Comparison of ENCODE assay signal across 8 cellular contexts in genomic region chr9:130694205-130694604, GRCh38. TPM values are rescaled to one million over a fixed set of nuclear protein-coding genes. Genes with fewer than 3 reads are reported as not detected.
DNase-seq lines count a peak whose midpoint lies in the region; ATAC-seq and TF ChIP-seq lines count a peak whose summit lies in the region.

No MANE protein-coding gene starts in this region.

- H4K20me1 ChIP-seq in Loucy (ENCODE audit: insufficient read depth, low read length, poor library complexity, severe bottlenecking): peaks cover 13% of the 10 kb centered on the region

- no peaks in the 10 kb centered on the region for H3K9me2 ChIP-seq in Loucy (replicated peaks; ENCODE audit: low read depth, low read length)

- H3K27ac ChIP-seq in CD4-positive, CD25-positive, alpha-beta regulatory T cell (ENCODE audit: insufficient read depth, low read length, poor library complexity, severe bottlenecking): peak overlapping the region; percentile 74

- peak overlapping the region; percentile 98 for H3K4me3 ChIP-seq in CD4-positive, CD25-positive, alpha-beta regulatory T cell (ENCODE audit: low read depth, low read length)
- peak overlapping the region; percentile 97 for H3K4me3 ChIP-seq in Loucy (ENCODE audit: low read length, poor library complexity, severe bottlenecking)
- peak overlapping the region; percentile 73 for H3K4me3 ChIP-seq in choroid plexus epithelial cell (ENCODE audit: low read depth, low read length)

- peak overlapping the region; percentile 78 for H3K4me2 ChIP-seq in Loucy (ENCODE audit: low read depth, low read length, poor library complexity, severe bottlenecking)

- H3K9me3 Mint-ChIP-seq in CD4-positive, CD25-positive, alpha-beta regulatory T cell: peaks cover 0 to 4% (median 0%) of the 10 kb centered on the region in 7 donors
- peaks cover 3% of the 10 kb centered on the region for H3K9me3 Mint-ChIP-seq in natural killer cell treated with Interleukin-12 subunit alpha and Interleukin-12 subunit beta and Interleukin-15 and Interleukin-18, amount 100 ng/mL, for 72 hours

- H3K36me3 Mint-ChIP-seq in CD4-positive, CD25-positive, alpha-beta regulatory T cell: peaks cover 32% of the 10 kb centered on the region
- H3K36me3 Mint-ChIP-seq in natural killer cell treated with Interleukin-12 subunit alpha and Interleukin-12 subunit beta and Interleukin-15 and Interleukin-18, amount 100 ng/mL, for 72 hours: peaks cover 25% of the 10 kb centered on the region

- peaks cover 31% of the 10 kb centered on the region for H3K36me3 ChIP-seq in CD4-positive, CD25-positive, alpha-beta regulatory T cell (ENCODE audit: control insufficient read depth, insufficient read depth, low read length)
- peaks cover 22% of the 10 kb centered on the region; the same call in 1 of the 2 replicates for H3K36me3 ChIP-seq in Loucy (ENCODE audit: insufficient read depth, low read length)

- H3K9me3 ChIP-seq in CD4-positive, CD25-positive, alpha-beta regulatory T cell (ENCODE audit: control insufficient read depth in 2 of 2, low read length in 2 of 2): no peaks in the 10 kb centered on the region
- no peaks in the 10 kb centered on the region for H3K9me3 ChIP-seq in Loucy (ENCODE audit: insufficient read depth, low read depth, low read length)

- peak overlapping the region; percentile 32; the same call in 1 of the 2 replicates for H2AFZ ChIP-seq in Loucy (ENCODE audit: low read length)

- H3K27me3 ChIP-seq in CD4-positive, CD25-positive, alpha-beta regulatory T cell (ENCODE audit: control insufficient read depth, insufficient read depth, low read length): no peaks in the 10 kb centered on the region
- H3K27me3 ChIP-seq in Loucy (ENCODE audit: insufficient read depth, low read length, poor library complexity, severe bottlenecking): no peaks in the 10 kb centered on the region

- H3K27me3 Mint-ChIP-seq in CD4-positive, CD25-positive, alpha-beta regulatory T cell: peaks cover 11% of the 10 kb centered on the region
- H3K27me3 Mint-ChIP-seq in natural killer cell treated with Interleukin-12 subunit alpha and Interleukin-12 subunit beta and Interleukin-15 and Interleukin-18, amount 100 ng/mL, for 72 hours: peaks cover 0 to 6% of the 10 kb centered on the region in 2 donors

- peaks cover 13 to 61% (median 42%) of the 10 kb centered on the region in 4 donors for H3K4me1 Mint-ChIP-seq in CD4-positive, CD25-positive, alpha-beta regulatory T cell
- H3K4me1 Mint-ChIP-seq in natural killer cell treated with Interleukin-12 subunit alpha and Interleukin-12 subunit beta and Interleukin-15 and Interleukin-18, amount 100 ng/mL, for 72 hours (ENCODE audit: low read depth in 2 of 2): peaks cover 34 to 50% of the 10 kb centered on the region in 2 donors

- peaks cover 24% of the 10 kb centered on the region for H3K4me1 ChIP-seq in CD4-positive, CD25-positive, alpha-beta regulatory T cell (ENCODE audit: control insufficient read depth, insufficient read depth, low read length, poor library complexity, severe bottlenecking)
- peaks cover 10% of the 10 kb centered on the region for H3K4me1 ChIP-seq in Loucy (ENCODE audit: insufficient read depth, low read length, poor library complexity, severe bottlenecking)

- peaks cover 43% of the 10 kb centered on the region for H3K79me2 ChIP-seq in Loucy (ENCODE audit: insufficient read depth, low read length)

- H3K27ac Mint-ChIP-seq in CD4-positive, CD25-positive, alpha-beta regulatory T cell: peak overlapping the region; percentile 92 to 98 (median 98)
- peak overlapping the region; percentile 85 to 95 for H3K27ac Mint-ChIP-seq in natural killer cell treated with Interleukin-12 subunit alpha and Interleukin-12 subunit beta and Interleukin-15 and Interleukin-18, amount 100 ng/mL, for 72 hours

- H3K4me3 Mint-ChIP-seq in CD4-positive, CD25-positive, alpha-beta regulatory T cell: peak overlapping the region; percentile 88 to 98 (median 94)
- H3K4me3 Mint-ChIP-seq in natural killer cell treated with Interleukin-12 subunit alpha and Interleukin-12 subunit beta and Interleukin-15 and Interleukin-18, amount 100 ng/mL, for 72 hours: peak overlapping the region; percentile 94

- peak overlapping the region; percentile 94 for H3K9ac ChIP-seq in Loucy (ENCODE audit: low read depth, low read length, poor library complexity, severe bottlenecking)

- peak in 1 of 3 donors; percentile 62 for DNase-seq in CD4-positive, CD25-positive, alpha-beta regulatory T cell
- DNase-seq in choroid plexus epithelial cell (ENCODE audit: low read depth) (no peak), AML-193 (lab: John Stamatoyannopoulos, UW) (no peak), iPS-NIHi11 (ENCODE audit: low spot score) (no peak), COLO829 (ENCODE audit: low spot score) (no peak)
- DNase-seq in natural killer cell treated with Interleukin-12 subunit alpha and Interleukin-12 subunit beta and Interleukin-15 and Interleukin-18, amount 100 ng/mL, for 72 hours (ENCODE audit: low spot score): no peak

- TF ChIP-seq CTCF in Loucy (conservative IDR thresholded peaks at IDR 0.05; ENCODE audit: low read length) (no peak), choroid plexus epithelial cell (conservative IDR thresholded peaks at IDR 0.05; ENCODE audit: low read depth, low read length) (no peak)

- no peak for ATAC-seq in CD4-positive, CD25-positive, alpha-beta regulatory T cell (ENCODE audit: low read depth in 2 of 2)
- ATAC-seq in natural killer cell treated with Interleukin-12 subunit alpha and Interleukin-12 subunit beta and Interleukin-15 and Interleukin-18, amount 100 ng/mL, for 72 hours: peak in 1 of 2 donors; percentile 40
- no peak for ATAC-seq in GM21786 (IDR thresholded peaks at IDR 0.05; ENCODE audit: unreplicated experiment)

- no peaks in the 10 kb centered on the region for H3F3A ChIP-seq in Loucy (ENCODE audit: low read depth)

RNA-seq across cellular contexts. Expression of gene EXOSC2, which starts 0.6 kb away (rescaled TPM):
- 47.1 TPM for total RNA-seq in CD4-positive, CD25-positive, alpha-beta regulatory T cell
- polyA plus RNA-seq in CD4-positive, CD25-positive, alpha-beta regulatory T cell: 10 to 100 TPM; 24.1 to 30.0 (median 28.5) TPM
- 100 to 1,000 TPM in 1 of 2 donors, 10 to 100 TPM in 1; 58.8 to 103 TPM for total RNA-seq in natural killer cell treated with Interleukin-12 subunit alpha and Interleukin-12 subunit beta and Interleukin-15 and Interleukin-18, amount 100 ng/mL, for 72 hours

RNA-seq across cellular contexts. Expression of gene PRDM12, which starts 29.8 kb away (rescaled TPM):
- total RNA-seq in CD4-positive, CD25-positive, alpha-beta regulatory T cell: not detected
- polyA plus RNA-seq in CD4-positive, CD25-positive, alpha-beta regulatory T cell: under 1 TPM in 1 of 4 donors, not detected in 3; 0.10 TPM
- total RNA-seq in natural killer cell treated with Interleukin-12 subunit alpha and Interleukin-12 subunit beta and Interleukin-15 and Interleukin-18, amount 100 ng/mL, for 72 hours: under 1 TPM in 1 of 2 donors, not detected in 1; 0.39 TPM
